ENCODE assay signal across 9 cellular contexts in the genomic region with DNA sequence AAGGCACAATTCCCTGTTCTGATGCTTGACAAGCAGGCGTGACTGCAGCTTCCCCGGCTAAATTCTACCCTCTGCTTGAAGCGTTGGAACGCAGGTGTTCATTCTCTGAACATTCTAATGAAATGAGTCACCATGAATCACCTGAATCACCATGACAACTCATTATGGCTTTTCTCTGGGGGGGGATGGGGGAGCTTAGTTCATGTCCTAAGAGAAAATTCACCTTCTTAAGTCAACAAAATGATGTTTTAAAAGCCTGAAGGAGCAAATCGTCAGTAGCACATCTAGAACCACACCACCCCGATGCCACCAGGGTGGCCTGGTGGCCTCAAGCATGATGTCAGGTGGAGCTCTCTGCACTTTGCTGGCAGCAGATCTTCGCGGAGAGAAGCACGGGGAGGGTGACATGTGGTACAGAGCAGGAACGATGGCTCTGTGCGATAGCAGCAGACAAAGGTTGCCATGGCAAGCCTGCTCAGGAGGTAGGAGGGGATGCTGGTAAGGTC. TPM values are rescaled to one million over a fixed set of nuclear protein-coding genes. Genes with fewer than 3 reads are reported as not detected.
DNase-seq lines count a peak whose midpoint lies in the region; ATAC-seq and TF ChIP-seq lines count a peak whose summit lies in the region.
"Had no signal": no experiment of that assay in that cellular context is flagged by ENCODE, and none has a peak within 500 bp of the region (broad histone marks: within the 10 kb centered on the region; RNA-seq: fewer than 3 reads in every experiment).

No MANE protein-coding gene starts in this region.

- DNase-seq in NCI-H187 treated with DMSO at 0.1 percent for 48 hours (lab: John Stamatoyannopoulos, UW) (peak; percentile 50), nephron progenitor cell (no peak), omental fat pad (ENCODE audit: low spot score) (no peak), coronary artery (ENCODE audit: low spot score) (no peak), KBM-7 (no peak), MG63 (no peak)
- no peak for DNase-seq in activated T-cell treated with anti-CD3 and anti-CD28 coated beads, Interleukin-2, amount 50 U/mL, for 4 hours

- no peaks in the 10 kb centered on the region for H3K27me3 ChIP-seq in MG63
- H3K27me3 ChIP-seq: SJSA1 had no signal

- H3K4me3 Mint-ChIP-seq in activated T-cell treated with anti-CD3 and anti-CD28 coated beads, Interleukin-2, amount 50 U/mL, for 4 hours, result no peak overlapping the region
- no peak overlapping the region for H3K4me3 Mint-ChIP-seq in nephron progenitor cell

- TF ChIP-seq CTCF in nephron progenitor cell (IDR thresholded peaks at IDR 0.05), result no peak
- no peak for TF ChIP-seq CTCF in omental fat pad (IDR thresholded peaks at IDR 0.05)
- TF ChIP-seq CTCF in coronary artery (IDR thresholded peaks at IDR 0.05), result no peak

- H3K27me3 Mint-ChIP-seq in activated T-cell treated with anti-CD3 and anti-CD28 coated beads, Interleukin-2, amount 50 U/mL, for 4 hours (ENCODE audit: low read depth), result peaks cover 12% of the 10 kb centered on the region
- H3K27me3 Mint-ChIP-seq in nephron progenitor cell (ENCODE audit: low read depth, poor library complexity), result no peaks in the 10 kb centered on the region

- no peaks in the 10 kb centered on the region for H3K9me3 Mint-ChIP-seq in activated T-cell treated with anti-CD3 and anti-CD28 coated beads, Interleukin-2, amount 50 U/mL, for 4 hours
- peaks cover 4% of the 10 kb centered on the region for H3K9me3 Mint-ChIP-seq in nephron progenitor cell

- TF ChIP-seq POLR2A in GM18505 (IDR thresholded peaks at IDR 0.05; ENCODE audit: borderline replicate concordance, extremely low read depth, insufficient read depth, insufficient read length), result no peak

- peak overlapping the region; percentile 10 for H3K27ac Mint-ChIP-seq in nephron progenitor cell

- ATAC-seq in GM18505 (IDR thresholded peaks at IDR 0.05; ENCODE audit: unreplicated experiment) (peak; percentile 68), omental fat pad (ENCODE audit: low FRiP score) (no peak)
- peak; percentile 51 to 61 for ATAC-seq in activated T-cell treated with anti-CD3 and anti-CD28 coated beads, Interleukin-2, amount 50 U/mL, for 4 hours

- in situ Hi-C loops in KBM-7 (cut with MboI; ENCODE audit: low pct_unique_long_range_greater_than_20kb, low sequenced_read_pairs), result no loop called here

- H3K4me1 Mint-ChIP-seq in activated T-cell treated with anti-CD3 and anti-CD28 coated beads, Interleukin-2, amount 50 U/mL, for 4 hours (ENCODE audit: low read depth), result peaks cover 13% of the 10 kb centered on the region
- H3K4me1 Mint-ChIP-seq in nephron progenitor cell, result peaks cover 40% of the 10 kb centered on the region

- H3K36me3 ChIP-seq in MG63, result no peaks in the 10 kb centered on the region
- H3K36me3 ChIP-seq: SJSA1 had no signal

- H3K4me3 ChIP-seq in coronary artery, result no peak overlapping the region
- H3K4me3 ChIP-seq in MG63, result no peak overlapping the region
- H3K4me3 ChIP-seq: SJSA1 had no signal

- no peak overlapping the region for H3K27ac ChIP-seq in coronary artery
- H3K27ac ChIP-seq: SJSA1 had no signal

- H3K36me3 Mint-ChIP-seq in activated T-cell treated with anti-CD3 and anti-CD28 coated beads, Interleukin-2, amount 50 U/mL, for 4 hours (ENCODE audit: insufficient read depth), result no peaks in the 10 kb centered on the region
- no peaks in the 10 kb centered on the region for H3K36me3 Mint-ChIP-seq in nephron progenitor cell (ENCODE audit: low read depth)

- H3K9me3 ChIP-seq in MG63, result no peaks in the 10 kb centered on the region
- H3K9me3 ChIP-seq: SJSA1 had no signal

RNA-seq across cellular contexts. Expression of a gene that starts 33.8 kb away (rescaled TPM):
- under 1 TPM in 2 of 3 donors, not detected in 1; 0.38 to 0.61 TPM for total RNA-seq in activated T-cell treated with anti-CD3 and anti-CD28 coated beads, Interleukin-2, amount 50 U/mL, for 4 hours
- under 1 TPM in 3 of 4 donors, not detected in 1; 0.44 to 0.79 (median 0.60) TPM for total RNA-seq in omental fat pad
- not detected in 2 replicates for total RNA-seq in MG63 (2014; rRNA removed; shearing (Covaris generic); ENCODE audit: low replicate concordance)
- total RNA-seq: SJSA1 had no signal
